ENCODE assay signal across 15 cellular contexts in genomic region chr2:159136405-159136804, GRCh38.
DNase-seq lines count a peak whose midpoint lies in the region; ATAC-seq, FAIRE-seq and TF ChIP-seq lines count a peak whose summit lies in the region.
"Had no signal": no experiment of that assay in that cellular context is flagged by ENCODE, and none has a peak within 500 bp of the region (broad histone marks: within the 10 kb centered on the region; RNA-seq: fewer than 3 reads in every experiment).

No MANE protein-coding gene starts in this region.

- peaks cover 71% of the 10 kb centered on the region for H3K4me1 ChIP-seq in RWPE2 (ENCODE audit: insufficient read depth, poor library complexity, severe bottlenecking)
- peaks cover 70% of the 10 kb centered on the region for H3K4me1 ChIP-seq in lower lobe of right lung
- peaks cover 31% of the 10 kb centered on the region for H3K4me1 ChIP-seq in stomach smooth muscle (ENCODE audit: control insufficient read depth, insufficient read depth, low read length)
- H3K4me1 ChIP-seq in pancreas, result no peaks in the 10 kb centered on the region

- TF ChIP-seq CTCF in RWPE2 (IDR thresholded peaks at IDR 0.05; ENCODE audit: poor library complexity, severe bottlenecking), result no peak
- no peak for TF ChIP-seq CTCF in coronary artery (IDR thresholded peaks at IDR 0.05)
- TF ChIP-seq CTCF in lower lobe of right lung (IDR thresholded peaks at IDR 0.05), result no peak
- TF ChIP-seq CTCF in pancreas (IDR thresholded peaks at IDR 0.05), result no peak

- H3K36me3 ChIP-seq in RWPE2 (ENCODE audit: low read depth) (no peaks in the 10 kb centered on the region), lower lobe of right lung (no peaks in the 10 kb centered on the region), stomach smooth muscle (ENCODE audit: control insufficient read depth in 2 of 2, insufficient read depth in 2 of 2, low read length in 2 of 2) (no peaks in the 10 kb centered on the region), pancreas (no peaks in the 10 kb centered on the region)
- H3K36me3 ChIP-seq: BLaER1 treated with 17β-estradiol and CSF1 and Interleukin-3, amounts not matched to agents 10 nM and 100 nM; spleen had no signal

- DNase-seq in RWPE2 (ENCODE audit: low spot score) (no peak), coronary artery (ENCODE audit: low spot score) (no peak), lower lobe of right lung (no peak), RPMI8226 (no peak), medulla oblongata (ENCODE audit: extremely low spot score) (no peak), pancreas (no peak), retina (no peak)
- DNase-seq: activated CD4-positive, alpha-beta memory T cell treated with anti-CD3 and anti-CD28 coated beads for 36 hours; amygdala; spleen had no signal

- H3K27ac ChIP-seq in RWPE2 (ENCODE audit: poor library complexity, severe bottlenecking) (peak overlapping the region; percentile 73), coronary artery (peak overlapping the region; percentile 74 to 86), lower lobe of right lung (peak overlapping the region; percentile 47), stomach smooth muscle (ENCODE audit: low read length) (peak overlapping the region; percentile 82), pancreas (peak overlapping the region in 1 of 4 donors; percentile 15)
- H3K27ac ChIP-seq: BLaER1 treated with 17β-estradiol and CSF1 and Interleukin-3, amounts not matched to agents 10 nM and 100 nM; spleen had no signal

- no peak overlapping the region for H3K4me3 ChIP-seq in RWPE2 (ENCODE audit: severe bottlenecking)
- H3K4me3 ChIP-seq in coronary artery, result peak overlapping the region; percentile 57
- H3K4me3 ChIP-seq in lower lobe of right lung, result no peak overlapping the region
- peak overlapping the region; percentile 29 to 54 for H3K4me3 ChIP-seq in stomach smooth muscle (ENCODE audit: low read length in 2 of 2)
- no peak overlapping the region for H3K4me3 ChIP-seq in pancreas
- H3K4me3 ChIP-seq: BLaER1 treated with 17β-estradiol and CSF1 and Interleukin-3, amounts not matched to agents 10 nM and 100 nM; spleen had no signal

- ATAC-seq in RWPE2 (ENCODE audit: low read depth) (no peak), lower lobe of right lung (no peak), pancreas (no peak)
- ATAC-seq: activated T-helper 17 cell treated with anti-CD3 and anti-CD28 coated beads, Interleukin-2, amount 50 U/mL, for 72 hours had no signal

- H3K27me3 ChIP-seq in RWPE2 (ENCODE audit: insufficient read depth, poor library complexity, severe bottlenecking) (no peaks in the 10 kb centered on the region), lower lobe of right lung (ENCODE audit: low read depth) (no peaks in the 10 kb centered on the region), stomach smooth muscle (ENCODE audit: control insufficient read depth in 1 of 2, insufficient read depth in 2 of 2, low read length in 2 of 2) (no peaks in the 10 kb centered on the region), pancreas (no peaks in the 10 kb centered on the region)
- H3K27me3 ChIP-seq: BLaER1 treated with 17β-estradiol and CSF1 and Interleukin-3, amounts not matched to agents 10 nM and 100 nM; spleen had no signal

- 90 to 95% methylated on average over 3 of the region's 3 CpGs for WGBS in pancreas, 2 donors

- H3K9me3 ChIP-seq in RWPE2 (ENCODE audit: severe bottlenecking) (no peaks in the 10 kb centered on the region), lower lobe of right lung (no peaks in the 10 kb centered on the region), stomach smooth muscle (ENCODE audit: control insufficient read depth in 2 of 2, low read length in 2 of 2) (no peaks in the 10 kb centered on the region), pancreas (no peaks in the 10 kb centered on the region)
- H3K9me3 ChIP-seq: BLaER1 treated with 17β-estradiol and CSF1 and Interleukin-3, amounts not matched to agents 10 nM and 100 nM; spleen had no signal

- H3K9ac ChIP-seq in stomach smooth muscle (ENCODE audit: low read length in 2 of 2), result no peak overlapping the region
- H3K9ac ChIP-seq: BLaER1 treated with 17β-estradiol and CSF1 and Interleukin-3, amounts not matched to agents 10 nM and 100 nM had no signal

- FAIRE-seq in pancreas (lab: Jason Lieb, UNC), result no peak
- FAIRE-seq: frontal cortex, islet of Langerhans had no signal

- intact Hi-C loops in lower lobe of right lung (cut with DNase I), result no loop called here
- intact Hi-C loops in pancreas (cut with DNase I), result no loop called here

Comparison
In these comparisons a context has a peak if more than half of its experiments do, and no peak if none do; other contexts are left out.
1. H3K4me3 ChIP-seq: peak in coronary artery (single experiment) and stomach smooth muscle (2 of 2); none in RWPE2 (single experiment), lower lobe of right lung (single experiment) and pancreas (0 of 4).